ENCODE assay signal across 9 cellular contexts in the genomic region with DNA sequence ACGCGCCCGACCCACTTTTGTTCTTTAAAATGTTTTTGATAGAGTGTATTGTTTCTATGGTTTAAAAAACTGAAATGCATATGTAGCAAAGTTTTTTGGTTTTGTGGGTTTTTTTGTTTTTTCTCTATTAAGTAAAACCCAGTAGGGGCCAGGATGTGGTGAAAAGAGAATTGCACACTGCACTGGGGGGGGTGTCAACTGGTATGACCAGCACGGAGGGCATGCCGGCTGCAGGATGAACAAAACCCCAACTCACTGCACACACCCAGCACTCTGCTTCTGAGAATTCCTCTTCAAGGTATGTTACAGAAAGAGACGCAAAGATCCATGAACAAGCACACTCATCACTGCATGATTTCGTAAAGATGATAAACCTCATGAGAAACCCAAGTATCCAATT.
DNase-seq lines count a peak whose midpoint lies in the region; ATAC-seq and TF ChIP-seq lines count a peak whose summit lies in the region.
"Had no signal": no experiment of that assay in that cellular context is flagged by ENCODE, and none has a peak within 500 bp of the region (broad histone marks: within the 10 kb centered on the region; RNA-seq: fewer than 3 reads in every experiment).

No MANE protein-coding gene starts in this region.

- CTCF ChIA-PET in activated CD4-positive, alpha-beta memory T cell treated with anti-CD3 and anti-CD28 coated beads, Interleukin-2, amount 10 ng/mL, durations not matched to agents 7 days and 5 days (lab: Charles Lee), result interaction anchor here (1.7 to 10.7 kb wide), 5 partner anchors 61 to 74 kb away, joined by 3 to 135 read pairs (median 32); partner anchors contain the start of gene STK10

- no peak overlapping the region for H3K9ac ChIP-seq in KMS-11

- H3K79me2 ChIP-seq in KMS-11 (ENCODE audit: insufficient read depth, low read depth), result no peaks in the 10 kb centered on the region

- no peak overlapping the region for H3K27ac ChIP-seq in KMS-11

- H3K4me3 ChIP-seq in KMS-11 (IDR thresholded peaks at IDR 0.05; ENCODE audit: insufficient read depth, low read depth, low read length), result no peak overlapping the region

- H3K27ac Mint-ChIP-seq in activated CD4-positive, alpha-beta memory T cell treated with anti-CD3 and anti-CD28 coated beads, Interleukin-2, amount 10 ng/mL, durations not matched to agents 7 days and 5 days, result peak overlapping the region; percentile 99
- peak overlapping the region; percentile 59 for H3K27ac Mint-ChIP-seq in glutamatergic neuron (ENCODE audit: unreplicated experiment)

- H2AFZ ChIP-seq in KMS-11 (ENCODE audit: low read depth), result no peak overlapping the region

- peak; percentile 92 for DNase-seq in activated CD4-positive, alpha-beta memory T cell treated with anti-CD3 and anti-CD28 coated beads, Interleukin-2, amount 10 ng/mL, durations not matched to agents 7 days and 5 days
- DNase-seq in glutamatergic neuron, result no peak
- peak; percentile 68 to 80 for DNase-seq in stimulated activated CD8-positive, alpha-beta memory T cell treated with anti-CD3 and anti-CD28 coated beads, Interleukin-7, amount 100 ng/mL, for 48 hours (ENCODE audit: extremely low read depth in 1 of 2, low read depth in 1 of 2)
- no peak for DNase-seq in NCI-H187 (lab: John Stamatoyannopoulos, UW)
- DNase-seq in superior temporal gyrus (ENCODE audit: extremely low spot score), result no peak
- DNase-seq: mesendoderm had no signal

- no peaks in the 10 kb centered on the region for H3K27me3 Mint-ChIP-seq in activated CD4-positive, alpha-beta memory T cell treated with anti-CD3 and anti-CD28 coated beads, Interleukin-2, amount 10 ng/mL, durations not matched to agents 7 days and 5 days
- H3K27me3 Mint-ChIP-seq in glutamatergic neuron (ENCODE audit: unreplicated experiment), result peaks cover 5% of the 10 kb centered on the region

- no peaks in the 10 kb centered on the region for H3K27me3 ChIP-seq in KMS-11 (ENCODE audit: insufficient read depth, low read depth)

- peak overlapping the region; percentile 74 for H3K4me3 Mint-ChIP-seq in activated CD4-positive, alpha-beta memory T cell treated with anti-CD3 and anti-CD28 coated beads, Interleukin-2, amount 10 ng/mL, durations not matched to agents 7 days and 5 days
- H3K4me3 Mint-ChIP-seq in glutamatergic neuron (ENCODE audit: unreplicated experiment), result no peak overlapping the region

- POLR2A ChIA-PET in activated CD4-positive, alpha-beta memory T cell treated with anti-CD3 and anti-CD28 coated beads, Interleukin-2, amount 10 ng/mL, durations not matched to agents 7 days and 5 days (lab: Charles Lee), result interaction anchor here (0.6 to 28.3 kb wide), 4 partner anchors 37 to 81 kb away, joined by 3 to 905 read pairs (median 4); partner anchors contain the start of genes EFCAB9 and STK10

- H3K4me1 Mint-ChIP-seq in activated CD4-positive, alpha-beta memory T cell treated with anti-CD3 and anti-CD28 coated beads, Interleukin-2, amount 10 ng/mL, durations not matched to agents 7 days and 5 days, result peaks cover 88% of the 10 kb centered on the region
- H3K4me1 Mint-ChIP-seq in glutamatergic neuron (ENCODE audit: low read depth, unreplicated experiment), result peaks cover 16% of the 10 kb centered on the region

- H3K9me3 Mint-ChIP-seq in activated CD4-positive, alpha-beta memory T cell treated with anti-CD3 and anti-CD28 coated beads, Interleukin-2, amount 10 ng/mL, durations not matched to agents 7 days and 5 days, result no peaks in the 10 kb centered on the region
- peaks cover 2% of the 10 kb centered on the region for H3K9me3 Mint-ChIP-seq in glutamatergic neuron (ENCODE audit: unreplicated experiment)

- H3K36me3 Mint-ChIP-seq in activated CD4-positive, alpha-beta memory T cell treated with anti-CD3 and anti-CD28 coated beads, Interleukin-2, amount 10 ng/mL, durations not matched to agents 7 days and 5 days (ENCODE audit: low read depth), result peaks cover 78% of the 10 kb centered on the region
- H3K36me3 Mint-ChIP-seq in glutamatergic neuron (ENCODE audit: unreplicated experiment), result no peaks in the 10 kb centered on the region

- TF ChIP-seq CTCF in KMS-11 (conservative IDR thresholded peaks at IDR 0.05; ENCODE audit: low read depth, low read length) (no peak), glutamatergic neuron (IDR thresholded peaks at IDR 0.05; ENCODE audit: partially characterized antibody, unreplicated experiment) (no peak)

- peak overlapping the region; percentile 36; the same call in 1 of the 2 replicates for H3K4me2 ChIP-seq in KMS-11

- H4K20me1 ChIP-seq in KMS-11 (ENCODE audit: insufficient read depth), result no peaks in the 10 kb centered on the region

- peaks cover 33% of the 10 kb centered on the region for H3K4me1 ChIP-seq in KMS-11 (ENCODE audit: low read depth, poor library complexity, severe bottlenecking)

- no peaks in the 10 kb centered on the region for H3K36me3 ChIP-seq in KMS-11 (ENCODE audit: insufficient read depth)

- ATAC-seq in HG03571 (IDR thresholded peaks at IDR 0.05; ENCODE audit: unreplicated experiment), result no peak
- no peak for ATAC-seq in HG03135 (IDR thresholded peaks at IDR 0.05; ENCODE audit: unreplicated experiment)

Comparison
In these comparisons a context has a peak if more than half of its experiments do, and no peak if none do; other contexts are left out.
1. DNase-seq: peak in activated CD4-positive, alpha-beta memory T cell treated with anti-CD3 and anti-CD28 coated beads, Interleukin-2, amount 10 ng/mL, durations not matched to agents 7 days and 5 days (single experiment) and stimulated activated CD8-positive, alpha-beta memory T cell treated with anti-CD3 and anti-CD28 coated beads, Interleukin-7, amount 100 ng/mL, for 48 hours (2 of 2); none in glutamatergic neuron (single experiment), NCI-H187 (0 of 2) and superior temporal gyrus (single experiment).